ENCODE assay signal across 15 cellular contexts in the genomic region with DNA sequence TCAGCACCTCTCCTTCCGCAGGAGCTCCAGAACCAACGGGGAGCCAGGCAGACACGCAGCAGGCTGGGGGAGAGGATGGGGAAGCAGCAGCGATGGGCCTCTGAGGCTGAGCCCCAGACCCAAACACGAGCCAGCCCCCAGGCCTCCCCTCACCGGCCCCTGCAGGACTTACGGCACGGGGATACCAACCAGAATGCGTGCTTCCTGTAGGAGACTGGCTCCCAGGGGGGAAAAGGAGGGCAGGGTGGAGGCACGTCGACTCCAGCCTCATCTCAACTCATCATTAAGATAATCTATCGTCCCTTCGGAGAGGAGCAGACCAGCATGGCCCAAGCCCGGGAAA.
"Had no signal": no experiment of that assay in that cellular context is flagged by ENCODE, and none has a peak within 500 bp of the region (broad histone marks: within the 10 kb centered on the region; RNA-seq: fewer than 3 reads in every experiment).

No MANE protein-coding gene starts in this region.

- ATAC-seq: activated CD8-positive, alpha-beta T cell treated with anti-CD3 and anti-CD28 coated beads for 36 hours; activated T-cell treated with anti-CD3 and anti-CD28 coated beads, Interleukin-2, amount 50 U/mL, for 72 hours; left colon; stimulated activated naive CD8-positive, alpha-beta T cell treated with anti-CD3 and anti-CD28 coated beads, Interleukin-15, Interleukin-2, amounts not matched to agents 100 U/mL and 50 U/mL, for 24 hours had no signal

- H3K36me3 ChIP-seq: brain microvascular endothelial cell, esophagus muscularis mucosa, lower lobe of right lung, tibial nerve had no signal

- H3K27me3 ChIP-seq: brain microvascular endothelial cell, esophagus muscularis mucosa, tibial nerve had no signal

- H3K4me1 ChIP-seq: esophagus muscularis mucosa, lower lobe of right lung, tibial nerve had no signal

- H3K27ac ChIP-seq: brain microvascular endothelial cell, esophagus muscularis mucosa, lower lobe of right lung, tibial nerve had no signal

- DNase-seq: activated CD8-positive, alpha-beta T cell treated with anti-CD3 and anti-CD28 coated beads for 36 hours; activated effector memory CD4-positive, alpha-beta T cell treated with anti-CD3 and anti-CD28 coated beads, Interleukin-2, amount 50 U/mL, for 16 hours; activated naive CD4-positive, alpha-beta T cell treated with anti-CD3 and anti-CD28 coated beads, Interleukin-2, amount 50 U/mL, for 16 hours; activated T-cell treated with anti-CD3 and anti-CD28 coated beads, Interleukin-2, amount 50 U/mL, for 72 hours; brain microvascular endothelial cell; cortex of kidney; effector CD4-positive, alpha-beta T cell; left colon; lower lobe of right lung; nucleus accumbens; stimulated activated naive CD8-positive, alpha-beta T cell treated with anti-CD3 and anti-CD28 coated beads, Interleukin-15, Interleukin-2, amounts not matched to agents 100 U/mL and 50 U/mL, for 24 hours had no signal

- FAIRE-seq: endothelial cell of umbilical vein, TTC549 had no signal

- H3K4me3 ChIP-seq: esophagus muscularis mucosa, lower lobe of right lung, tibial nerve had no signal
